8 cellular contexts compared by ENCODE assay signal in the genomic region with DNA sequence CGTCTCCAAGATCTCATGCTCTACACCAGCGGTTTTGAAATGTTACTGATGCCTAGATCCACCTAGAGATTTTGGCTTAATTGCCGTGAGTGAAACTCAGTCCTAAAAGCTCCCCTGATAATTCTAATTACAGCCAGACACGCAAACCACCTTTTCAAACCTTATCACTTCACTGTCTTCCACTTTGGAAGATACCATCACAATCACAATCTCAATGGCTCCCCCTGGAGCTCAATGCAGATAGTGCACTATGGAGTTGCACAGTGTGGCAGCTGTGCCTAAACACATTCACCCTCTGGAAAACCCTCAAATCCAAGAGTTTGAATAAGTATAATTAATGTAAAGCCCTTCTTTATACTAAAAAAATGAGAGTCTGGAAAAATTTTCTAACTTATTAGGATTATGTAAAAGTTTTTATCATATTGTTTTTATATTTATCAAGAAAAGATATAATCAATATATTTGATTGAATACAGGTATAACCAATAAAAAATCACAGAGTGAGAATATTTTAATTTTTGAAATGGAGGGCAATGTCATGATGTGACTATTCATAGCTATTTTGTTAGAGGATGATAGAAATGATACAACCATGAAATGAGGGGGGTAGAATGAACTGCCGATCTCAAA.
A peak's percentile ranks its signal among the peaks of the same experiment; 100 is the strongest.
DNase-seq lines count a peak whose midpoint lies in the region; ATAC-seq, FAIRE-seq and TF ChIP-seq lines count a peak whose summit lies in the region.

No MANE protein-coding gene starts in this region.

- H3K36me3 ChIP-seq in transverse colon = no peaks in the 10 kb centered on the region

- H3K36me3 Mint-ChIP-seq in T-helper 2 cell treated with Interferon-gamma antibody and Interleukin-4, amounts not matched to agents 5 μg/mL and 100 μg/mL, for 36 hours (ENCODE audit: low read depth) = no peaks in the 10 kb centered on the region

- TF ChIP-seq POLR2A in transverse colon (IDR thresholded peaks at IDR 0.05) = no peak

- intact Hi-C loops in transverse colon (cut with DNase I; ENCODE audit: low total_unique reads) = no loop called here

- H3K4me1 ChIP-seq in transverse colon = no peaks in the 10 kb centered on the region

- H3K4me1 Mint-ChIP-seq in T-helper 2 cell treated with Interferon-gamma antibody and Interleukin-4, amounts not matched to agents 5 μg/mL and 100 μg/mL, for 36 hours (ENCODE audit: low read depth) = no peaks in the 10 kb centered on the region

- H3K27me3 ChIP-seq in transverse colon = no peaks in the 10 kb centered on the region

- in situ Hi-C loops in transverse colon (cut with MboI; ENCODE audit: low pct_ligation_motif_present in 1 of 4, low pct_unique_long_range_greater_than_20kb in 1 of 4, low sequenced_read_pairs in 3 of 4) = loop anchor here (10.0 to 25.0 kb wide), 3 partner anchors 640 to 650 kb away; no protein-coding TSS in a partner anchor

- no peak overlapping the region for H3K27ac Mint-ChIP-seq in T-helper 2 cell treated with Interferon-gamma antibody and Interleukin-4, amounts not matched to agents 5 μg/mL and 100 μg/mL, for 36 hours

- TF ChIP-seq CTCF in transverse colon (IDR thresholded peaks at IDR 0.05) = peak; percentile 70 to 80 (median 74)

- H3K9me3 Mint-ChIP-seq in T-helper 2 cell treated with Interferon-gamma antibody and Interleukin-4, amounts not matched to agents 5 μg/mL and 100 μg/mL, for 36 hours = no peaks in the 10 kb centered on the region

- WGBS in transverse colon (ENCODE audit: low coverage in 1 of 2), 2 donors = 46 to 52% methylated on average over 5 of the region's 5 CpGs

- TF ChIP-seq EP300 in transverse colon (IDR thresholded peaks at IDR 0.05; ENCODE audit: low read depth) = no peak

- no peaks in the 10 kb centered on the region for H3K9me3 ChIP-seq in transverse colon

- H3K4me3 Mint-ChIP-seq in T-helper 2 cell treated with Interferon-gamma antibody and Interleukin-4, amounts not matched to agents 5 μg/mL and 100 μg/mL, for 36 hours = no peak overlapping the region

- no peak overlapping the region for H3K4me3 ChIP-seq in transverse colon

- peak; percentile 94 for ATAC-seq in GM18519 (IDR thresholded peaks at IDR 0.05; ENCODE audit: low FRiP score, unreplicated experiment)
- ATAC-seq in HG02973 (IDR thresholded peaks at IDR 0.05; ENCODE audit: unreplicated experiment) = peak; percentile 83

- no peak overlapping the region for H3K27ac ChIP-seq in transverse colon

- H3K27me3 Mint-ChIP-seq in T-helper 2 cell treated with Interferon-gamma antibody and Interleukin-4, amounts not matched to agents 5 μg/mL and 100 μg/mL, for 36 hours (ENCODE audit: low read depth) = peaks cover 9% of the 10 kb centered on the region

- peak; percentile 27 for DNase-seq in AG08395 (ENCODE audit: low spot score)
- peak; percentile 70 for DNase-seq in NCI-H1694 (lab: John Stamatoyannopoulos, UW)
- peak; percentile 44 for DNase-seq in T-helper 2 cell treated with Interferon-gamma antibody and Interleukin-4, amounts not matched to agents 5 μg/mL and 100 μg/mL, for 36 hours (ENCODE audit: low spot score)
- peak; percentile 29 for DNase-seq in midbrain (lab: John Stamatoyannopoulos, UW)
- DNase-seq in transverse colon = peak; percentile 64

- peak; percentile 67 for FAIRE-seq in endometrium (lab: Jason Lieb, UNC)
